ENCODE assay signal across 8 cellular contexts in the genomic region with DNA sequence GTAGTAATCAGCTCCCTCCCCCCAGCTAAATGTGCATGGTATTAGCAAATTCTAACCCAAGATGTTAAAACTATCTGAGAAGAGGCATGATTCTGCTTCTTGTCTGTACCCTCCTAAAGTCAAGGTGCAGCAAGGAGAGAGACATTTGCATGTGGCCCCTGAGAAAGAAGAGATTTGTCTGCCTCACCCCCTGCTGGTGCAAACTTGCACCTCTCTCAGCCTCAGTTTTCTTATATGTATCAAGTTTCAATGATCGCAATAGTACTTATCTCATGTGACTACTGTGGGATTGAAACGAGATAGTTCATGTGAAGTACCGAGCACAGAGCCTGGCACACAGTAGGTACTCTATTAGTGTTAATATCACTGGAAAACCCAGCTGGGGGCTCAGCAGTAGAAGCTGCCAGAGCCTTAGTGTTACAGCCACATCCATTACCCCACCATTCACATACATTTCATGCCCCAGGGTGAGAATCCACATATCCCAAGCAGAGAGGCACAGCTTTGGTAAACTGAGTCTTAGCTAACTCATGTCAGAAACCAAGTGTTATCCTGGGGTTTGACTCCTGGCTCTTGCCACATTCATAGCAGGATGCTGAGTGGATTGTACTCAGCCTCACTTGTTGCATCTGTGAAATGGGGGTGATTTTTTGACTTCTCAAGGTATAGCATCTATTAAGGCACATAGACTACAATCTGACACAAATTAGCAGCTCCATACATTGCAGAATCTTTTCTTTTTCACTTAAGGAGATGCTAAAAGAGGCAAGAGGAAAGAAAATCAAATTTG. TPM values are rescaled to one million over a fixed set of nuclear protein-coding genes. Genes with fewer than 3 reads are reported as not detected.
DNase-seq lines count a peak whose midpoint lies in the region; ATAC-seq and TF ChIP-seq lines count a peak whose summit lies in the region.

No MANE protein-coding gene starts in this region.

- peak overlapping the region in 1 of 2 experiments; percentile 56 for H2BK12ac ChIP-seq in mesenchymal stem cell (ENCODE audit: low read length in 2 of 2)

- H2BK5ac ChIP-seq in mesenchymal stem cell (ENCODE audit: low read depth, low read length, poor library complexity, severe bottlenecking) = peak overlapping the region; percentile 33

- H4K91ac ChIP-seq in mesenchymal stem cell (ENCODE audit: low read length) = no peak overlapping the region

- H3K27me3 Mint-ChIP-seq in Caco-2 (ENCODE audit: insufficient read depth, unreplicated experiment) = no peaks in the 10 kb centered on the region
- H3K27me3 Mint-ChIP-seq in activated CD8-positive, alpha-beta T cell treated with anti-CD3 and anti-CD28 coated beads for 36 hours = no peaks in the 10 kb centered on the region

- TF ChIP-seq CTCF in Caco-2 (IDR thresholded peaks at IDR 0.05; ENCODE audit: insufficient read depth in 1 of 2, low read depth in 1 of 2, low read length in 1 of 2, severe bottlenecking in 1 of 2, unreplicated experiment in 1 of 2) = peak; percentile 10 to 23
- peak; percentile 62 for TF ChIP-seq CTCF in activated CD8-positive, alpha-beta T cell treated with anti-CD3 and anti-CD28 coated beads for 36 hours (IDR thresholded peaks at IDR 0.05)

- H3K4me3 Mint-ChIP-seq in Caco-2 (ENCODE audit: unreplicated experiment) = no peak overlapping the region
- no peak overlapping the region for H3K4me3 Mint-ChIP-seq in activated CD8-positive, alpha-beta T cell treated with anti-CD3 and anti-CD28 coated beads for 36 hours

- no peaks in the 10 kb centered on the region for H3K27me3 ChIP-seq in Caco-2 (replicated peaks; ENCODE audit: control insufficient read depth, insufficient read depth, low read length)
- H3K27me3 ChIP-seq in mesenchymal stem cell (ENCODE audit: control insufficient read depth in 1 of 2, insufficient read depth in 1 of 2, low read length in 2 of 2) = no peaks in the 10 kb centered on the region

- peak overlapping the region; percentile 95 for H2AK5ac ChIP-seq in mesenchymal stem cell (ENCODE audit: low read length, severe bottlenecking)

- peak overlapping the region; percentile 58 for H2BK120ac ChIP-seq in mesenchymal stem cell (ENCODE audit: low read depth, low read length)

- peak overlapping the region; percentile 3 for H2BK15ac ChIP-seq in mesenchymal stem cell (ENCODE audit: low read depth, poor library complexity, severe bottlenecking)

- H3K27ac ChIP-seq in mesenchymal stem cell (ENCODE audit: low read length, poor library complexity, severe bottlenecking) = peak overlapping the region; percentile 94

- H3K4me1 Mint-ChIP-seq in Caco-2 (ENCODE audit: low read depth, unreplicated experiment) = no peaks in the 10 kb centered on the region
- peaks cover 97% of the 10 kb centered on the region for H3K4me1 Mint-ChIP-seq in activated CD8-positive, alpha-beta T cell treated with anti-CD3 and anti-CD28 coated beads for 36 hours (ENCODE audit: low read depth)

- H3K4me3 ChIP-seq in Caco-2 (ENCODE audit: low read depth, low read length) (no peak overlapping the region), mesenchymal stem cell (ENCODE audit: insufficient read depth in 1 of 2, low read depth in 1 of 2, low read length in 2 of 2) (peak overlapping the region in 1 of 2 experiments; percentile 6)

- H3K36me3 Mint-ChIP-seq in Caco-2 (ENCODE audit: insufficient read depth, unreplicated experiment) = no peaks in the 10 kb centered on the region
- H3K36me3 Mint-ChIP-seq in activated CD8-positive, alpha-beta T cell treated with anti-CD3 and anti-CD28 coated beads for 36 hours (ENCODE audit: low read depth) = peaks cover 67% of the 10 kb centered on the region

- H3K9me3 ChIP-seq in Caco-2 = no peaks in the 10 kb centered on the region
- no peaks in the 10 kb centered on the region for H3K9me3 ChIP-seq in mesenchymal stem cell (ENCODE audit: control insufficient read depth, low read length)

- BruUV-seq in Caco-2 (replicated peaks; lab: Mats Ljungman, UMichigan) = no TSS peak

- POLR2A ChIA-PET in Caco-2 (lab: Charles Lee) = no interaction called here
- POLR2A ChIA-PET in activated CD8-positive, alpha-beta T cell treated with anti-CD3 and anti-CD28 coated beads for 36 hours (lab: Charles Lee) = interaction anchor here (0.7 to 14.8 kb wide), 6 partner anchors 8 to 62 kb away, joined by 3 to 203 read pairs (median 4); a partner anchor contains a TSS

- H3K4me1 ChIP-seq in Caco-2 (peaks cover 23% of the 10 kb centered on the region), mesenchymal stem cell (ENCODE audit: control insufficient read depth, insufficient read depth, low read depth, low read length) (peaks cover 26% of the 10 kb centered on the region)

- H3K9me3 Mint-ChIP-seq in Caco-2 (ENCODE audit: unreplicated experiment) = no peaks in the 10 kb centered on the region
- H3K9me3 Mint-ChIP-seq in activated CD8-positive, alpha-beta T cell treated with anti-CD3 and anti-CD28 coated beads for 36 hours = no peaks in the 10 kb centered on the region

- H4K8ac ChIP-seq in mesenchymal stem cell (ENCODE audit: low read length) = peak overlapping the region; percentile 59

- no peaks in the 10 kb centered on the region; the same call in 1 of the 2 replicates for H3K36me3 ChIP-seq in Caco-2 (ENCODE audit: control insufficient read depth, insufficient read depth, low read length)
- peaks cover 0 to 72% of the 10 kb centered on the region in 2 experiments for H3K36me3 ChIP-seq in mesenchymal stem cell (ENCODE audit: control insufficient read depth in 1 of 2, insufficient read depth in 2 of 2, low read depth in 1 of 2, low read length in 2 of 2)

- ATAC-seq in GM21825 (IDR thresholded peaks at IDR 0.05; ENCODE audit: unreplicated experiment) (peak; percentile 25), GM21390 (IDR thresholded peaks at IDR 0.05; ENCODE audit: unreplicated experiment) (no peak)
- ATAC-seq in activated CD8-positive, alpha-beta T cell treated with anti-CD3 and anti-CD28 coated beads for 36 hours = no peak

- intact Hi-C loops in Caco-2 (cut with micrococcal nuclease; ENCODE audit: unreplicated experiment) = no loop called here
- intact Hi-C loops in activated CD8-positive, alpha-beta T cell treated with anti-CD3 and anti-CD28 coated beads for 36 hours (cut with micrococcal nuclease) = loop anchor here (2.0 kb wide), 1 partner anchor 17 kb away; no protein-coding TSS in a partner anchor

- peak overlapping the region; percentile 11 for H3K4me2 ChIP-seq in mesenchymal stem cell (ENCODE audit: low read length, poor library complexity, severe bottlenecking)

- no peaks in the 10 kb centered on the region for H3K79me1 ChIP-seq in mesenchymal stem cell (replicated peaks; ENCODE audit: low read length, poor library complexity, severe bottlenecking)

- H3K23ac ChIP-seq in mesenchymal stem cell (ENCODE audit: low read length in 2 of 2) = peak overlapping the region in 1 of 2 experiments; percentile 29

- CTCF ChIA-PET in Caco-2 (lab: Charles Lee) = interaction anchor here (1.7 kb wide), 1 partner anchor 12 kb away, joined by 3 read pairs; no protein-coding TSS in a partner anchor
- CTCF ChIA-PET in activated CD8-positive, alpha-beta T cell treated with anti-CD3 and anti-CD28 coated beads for 36 hours (lab: Charles Lee) = interaction anchor here (0.6 to 9.1 kb wide), 18 partner anchors 9 to 237 kb away, joined by 3 to 94 read pairs (median 4); no protein-coding TSS in a partner anchor

- no peak overlapping the region for H3K27ac Mint-ChIP-seq in Caco-2 (ENCODE audit: unreplicated experiment)
- peak overlapping the region; percentile 98 for H3K27ac Mint-ChIP-seq in activated CD8-positive, alpha-beta T cell treated with anti-CD3 and anti-CD28 coated beads for 36 hours

- H3K14ac ChIP-seq in mesenchymal stem cell (ENCODE audit: low read length in 2 of 2) = peak overlapping the region in 1 of 2 experiments; percentile 62

- H3K18ac ChIP-seq in mesenchymal stem cell (ENCODE audit: low read depth in 1 of 2, low read length in 2 of 2) = peak overlapping the region; percentile 61 to 67

- no peak overlapping the region for H2AFZ ChIP-seq in mesenchymal stem cell (ENCODE audit: low read depth, low read length)

- WGBS in mesenchymal stem cell = 79% methylated on average over 3 of the region's 3 CpGs

- H3K4ac ChIP-seq in mesenchymal stem cell (ENCODE audit: low read depth in 1 of 2, low read length in 2 of 2) = peak overlapping the region in 1 of 2 experiments; percentile 32

- DNase-seq in Caco-2 (no peak), mesenchymal stem cell (no peak), NCI-H446 treated with DMSO at 0.1 percent for 48 hours (lab: John Stamatoyannopoulos, UW) (no peak), NCI-H510A treated with DMSO at 0.1 percent for 48 hours (lab: John Stamatoyannopoulos, UW) (no peak)
- peak; percentile 71 for DNase-seq in activated CD8-positive, alpha-beta T cell treated with anti-CD3 and anti-CD28 coated beads for 36 hours
- DNase-seq in activated effector memory CD4-positive, alpha-beta T cell treated with Interleukin-2 at 50 U/mL for 16 hours = no peak

- peak overlapping the region; percentile 90 for H3K9ac ChIP-seq in mesenchymal stem cell (ENCODE audit: low read length)

RNA-seq across cellular contexts. Expression of a gene that starts 24.9 kb away (rescaled TPM):
- total RNA-seq in Caco-2 (2022) = 50.4 and 61.4 TPM in 2 replicates
- 100 to 1,000 TPM; 363 to 373 TPM for total RNA-seq in activated CD8-positive, alpha-beta T cell treated with anti-CD3 and anti-CD28 coated beads for 36 hours
- polyA plus RNA-seq in mesenchymal stem cell (2013, experiment 1 of 2) = 1,373 TPM
- polyA plus RNA-seq in mesenchymal stem cell (2013, experiment 2 of 2) = 1,315 TPM
